In genomic region chr1:89633745-89634625, GRCh38 we compare ENCODE assay signal across 8 cellular contexts. TPM values are rescaled to one million over a fixed set of nuclear protein-coding genes. Genes with fewer than 3 reads are reported as not detected.
A peak's percentile ranks its signal among the peaks of the same experiment; 100 is the strongest.
DNase-seq lines count a peak whose midpoint lies in the region; ATAC-seq, FAIRE-seq and TF ChIP-seq lines count a peak whose summit lies in the region.

No MANE protein-coding gene starts in this region.

- TF ChIP-seq CTCF in WI38 (IDR thresholded peaks at IDR 0.05; ENCODE audit: low read depth, low read length) (no peak), natural killer cell (IDR thresholded peaks at IDR 0.05) (no peak)

- no peaks in the 10 kb centered on the region for H3K9me3 ChIP-seq in aorta (ENCODE audit: control insufficient read depth, low read length)

- ATAC-seq in natural killer cell = no peak
- peak; percentile 27 for ATAC-seq in aorta (ENCODE audit: low FRiP score)
- no peak for ATAC-seq in HG03469 (IDR thresholded peaks at IDR 0.05; ENCODE audit: unreplicated experiment)

- DNase-seq in NCI-H2029 (lab: John Stamatoyannopoulos, UW) = peak; percentile 10
- DNase-seq in NCI-H2029 treated with DMSO at 0.1 percent for 48 hours (lab: John Stamatoyannopoulos, UW) = no peak
- peak; percentile 13 for DNase-seq in HTR-8/SVneo (ENCODE audit: insufficient read length, low spot score)
- DNase-seq in erythroblast (lab: John Stamatoyannopoulos, UW) = peak; percentile 40 to 65
- DNase-seq in natural killer cell = no peak
- no peak for DNase-seq in aorta

- no peak for FAIRE-seq in HTR-8/SVneo (lab: Jason Lieb, UNC)

- H3K4me1 ChIP-seq in aorta (ENCODE audit: control insufficient read depth in 1 of 2, insufficient read depth in 2 of 2, low read length in 2 of 2) = no peaks in the 10 kb centered on the region

- H3K36me3 Mint-ChIP-seq in natural killer cell = no peaks in the 10 kb centered on the region

- H3K27me3 Mint-ChIP-seq in natural killer cell (ENCODE audit: low read depth in 2 of 2) = no peaks in the 10 kb centered on the region

- H3K9me3 Mint-ChIP-seq in natural killer cell = no peaks in the 10 kb centered on the region

- H3K4me3 Mint-ChIP-seq in natural killer cell = peak overlapping the region; percentile 91

- TF ChIP-seq POLR2A in erythroblast (IDR thresholded peaks at IDR 0.05; ENCODE audit: low read length) = no peak

- intact Hi-C loops in natural killer cell (cut with micrococcal nuclease) = loop anchor here (1.0 to 10.0 kb wide), 5 partner anchors 25 to 351 kb away; no protein-coding TSS in a partner anchor
- intact Hi-C loops in aorta (cut with DNase I) = loop anchor here (2.0 to 5.0 kb wide), 3 partner anchors 128 to 358 kb away; no protein-coding TSS in a partner anchor

- peak overlapping the region; percentile 78 to 99 for H3K27ac Mint-ChIP-seq in natural killer cell

- H3K36me3 ChIP-seq in aorta (ENCODE audit: control insufficient read depth in 1 of 2, insufficient read depth in 2 of 2, low read length in 1 of 2) = no peaks in the 10 kb centered on the region

- no peaks in the 10 kb centered on the region for H3K27me3 ChIP-seq in aorta (ENCODE audit: control insufficient read depth in 1 of 2, insufficient read depth in 2 of 2, low read length in 1 of 2)

- no peak overlapping the region for H3K27ac ChIP-seq in aorta (ENCODE audit: low read depth in 1 of 2, low read length in 2 of 2)

- WGBS in aorta, 2 donors = 16 to 17% methylated on average over 33 of the region's 33 CpGs

- H3K4me1 Mint-ChIP-seq in natural killer cell = peaks cover 51 to 61% of the 10 kb centered on the region in 2 donors

- H3K4me3 ChIP-seq in WI38 (ENCODE audit: low read depth, low read length) (peak overlapping the region; percentile 92), aorta (ENCODE audit: low read length in 2 of 2) (peak overlapping the region; percentile 77 to 95)

RNA-seq across cellular contexts. Expression of gene LRRC8C, which starts 1.1 kb away (rescaled TPM):
- 10 to 100 TPM in 2 of 3 donors, 1 to 10 TPM in 1; 7.6 to 19.1 (median 15.1) TPM for total RNA-seq in natural killer cell
- 10 to 100 TPM in 1 of 2 donors, 1 to 10 TPM in 1; 9.0 to 14.4 TPM for total RNA-seq in aorta
- polyA plus RNA-seq in aorta = 1 to 10 TPM in 1 of 2 donors, under 1 TPM in 1; 0.75 to 2.2 TPM

Comparison
In these comparisons a context has a peak if more than half of its experiments do, and no peak if none do; other contexts are left out.
1. DNase-seq: peak in NCI-H2029 (single experiment), HTR-8/SVneo (single experiment) and erythroblast (2 of 2); none in NCI-H2029 treated with DMSO at 0.1 percent for 48 hours (single experiment), natural killer cell (single experiment) and aorta (0 of 2).